8 cellular contexts compared by ENCODE assay signal in the genomic region with DNA sequence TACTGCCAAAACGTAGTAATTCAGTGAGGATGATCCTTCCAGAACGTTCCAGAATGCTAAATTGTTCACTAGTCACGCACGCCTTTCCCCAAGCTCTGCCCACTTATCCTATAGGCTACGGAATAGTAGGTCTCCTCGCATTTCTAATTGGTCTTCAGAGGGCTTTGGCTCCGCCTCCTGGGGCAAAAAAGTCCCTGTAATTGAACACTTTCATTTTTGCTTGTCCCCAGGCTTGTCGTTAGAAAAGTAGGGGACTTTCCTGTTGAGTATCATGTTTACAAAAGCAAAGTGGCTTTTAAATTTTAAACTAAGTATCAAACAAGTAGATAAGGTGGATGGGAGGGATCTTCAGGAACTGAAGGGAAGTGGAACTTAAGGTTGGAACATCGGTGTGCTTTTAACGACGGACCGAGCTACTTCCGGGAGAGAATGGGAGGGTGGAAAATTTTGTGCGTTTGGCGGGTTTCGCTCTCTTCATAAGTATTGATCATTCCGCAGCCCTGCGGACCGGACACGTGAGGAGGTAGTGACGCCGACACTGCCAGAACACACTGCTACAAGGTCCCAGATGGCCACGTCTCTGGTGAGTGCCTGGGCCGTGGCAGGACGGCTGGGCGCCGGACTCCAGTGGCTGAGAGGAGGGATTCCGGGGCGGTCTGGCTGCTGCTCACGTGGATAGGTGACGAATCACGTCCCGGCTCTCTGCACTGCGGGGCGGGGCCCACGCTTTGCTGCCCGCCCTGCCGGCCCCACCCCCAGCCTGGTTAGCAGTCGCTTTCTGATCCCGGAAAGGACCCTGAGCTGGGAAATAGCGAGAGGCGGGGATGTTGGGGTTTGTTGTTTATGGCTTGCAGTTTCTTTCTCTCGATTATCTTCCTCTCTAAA. TPM values are rescaled to one million over a fixed set of nuclear protein-coding genes. Genes with fewer than 3 reads are reported as not detected.
DNase-seq lines count a peak whose midpoint lies in the region; ATAC-seq and TF ChIP-seq lines count a peak whose summit lies in the region.

TSS of gene NXT2 (plus strand) at position 406 of the 885 bp plus-strand sequence. CDS start at position 569, 163 bp downstream.

- TF ChIP-seq CTCF in spleen (IDR thresholded peaks at IDR 0.05 in 8 of 11, conservative IDR thresholded peaks at IDR 0.05 in 3 of 11): peak in 1 of 11 experiments; percentile 32

- peak within 1 kb of the TSS; percentile 1 to 78 (median 46) for H3K4me3 ChIP-seq in spleen

- H3K4me1 ChIP-seq in spleen: peaks cover 0 to 25% (median 2%) of the 10 kb centered on the region in 6 donors

- peaks cover 0 to 5% (median 0%) of the 10 kb centered on the region in 7 donors for H3K27me3 ChIP-seq in spleen (replicated peaks in 1 of 7)

- TF ChIP-seq POLR2A in spleen (IDR thresholded peaks at IDR 0.05): peak in 2 of 3 donors; percentile 34 to 54

- DNase-seq in AG20443 (ENCODE audit: low spot score) (peak; percentile 94), NCI-H446 (lab: John Stamatoyannopoulos, UW) (peak; percentile 78 to 86), iris pigment epithelial cell (ENCODE audit: low read depth) (peak; percentile 91), spleen (peak; percentile 96)
- peak; percentile 70 for DNase-seq in activated CD4-positive, CD25-positive, alpha-beta regulatory T cell treated with anti-CD3 and anti-CD28 coated beads, Interleukin-2, amount 50 U/mL, for 16 hours (ENCODE audit: low read depth, low spot score)
- peak; percentile 83 for DNase-seq in central memory CD4-positive, alpha-beta T cell

- H3K36me3 ChIP-seq in spleen: no peaks in the 10 kb centered on the region

- intact Hi-C loops in spleen (cut with DNase I; ENCODE audit: low total_unique reads): no loop called here

- 3 to 41% (median 5%) methylated on average over 40 to 43 of the region's 43 CpGs for WGBS in spleen, 5 donors

- peak within 1 kb of the TSS; percentile 76 to 97 (median 92) for H3K27ac ChIP-seq in spleen

- peaks cover 0 to 5% (median 0%) of the 10 kb centered on the region in 8 donors for H3K9me3 ChIP-seq in spleen

- ATAC-seq in GM19043 (IDR thresholded peaks at IDR 0.05; ENCODE audit: low read depth, unreplicated experiment) (peak; percentile 95), HG03354 (IDR thresholded peaks at IDR 0.05; ENCODE audit: poor library complexity, severe bottlenecking, unreplicated experiment) (peak; percentile 97)

RNA-seq across cellular contexts. Expression of gene NXT2, which starts in this region (rescaled TPM):
- 10 to 100 TPM in 1 of 7 donors, 1 to 10 TPM in 6; 8.4 to 15.6 (median 8.8) TPM for total RNA-seq in spleen
- polyA plus RNA-seq in spleen: 1 to 10 TPM; 7.9 to 9.5 (median 9.2) TPM

Comparison
In these comparisons a context has a peak if more than half of its experiments do, and no peak if none do; other contexts are left out.
1. Peak in every context shown above with its lines: DNase-seq, ATAC-seq, H3K4me3 ChIP-seq and H3K27ac ChIP-seq.